23 cellular contexts compared by ENCODE assay signal in genomic region chr4:61994036-61994435, GRCh38.
A peak's percentile ranks its signal among the peaks of the same experiment; 100 is the strongest.
DNase-seq lines count a peak whose midpoint lies in the region; ATAC-seq and TF ChIP-seq lines count a peak whose summit lies in the region.
"Had no signal": no experiment of that assay in that cellular context is flagged by ENCODE, and none has a peak within 500 bp of the region (broad histone marks: within the 10 kb centered on the region; RNA-seq: fewer than 3 reads in every experiment).

No MANE protein-coding gene starts in this region.

- WGBS in aorta, 2 donors: 45 to 65% methylated on average over 6 of the region's 6 CpGs

- H3K27ac ChIP-seq in aorta (ENCODE audit: low read depth in 1 of 2, low read length in 2 of 2) (no peak overlapping the region), gastrocnemius medialis (no peak overlapping the region)
- H3K27ac ChIP-seq: BLaER1 treated with 17β-estradiol and CSF1 and Interleukin-3, amounts not matched to agents 10 nM and 100 nM; foreskin keratinocyte; vagina had no signal

- no peak for ATAC-seq in aorta (ENCODE audit: low FRiP score)
- ATAC-seq in gastrocnemius medialis: no peak
- ATAC-seq: activated naive CD4-positive, alpha-beta T cell treated with anti-CD3 and anti-CD28 coated beads, Interleukin-2, amount 50 U/mL, for 72 hours; foreskin keratinocyte; HepG2; stimulated activated naive B cell treated with anti-CD40 and anti-IgM and Interleukin-4, amounts not matched to agents 10 μg/mL and 1 μg/mL and 100 μg/mL, for 72 hours; T-cell had no signal

- peak; percentile 70 for DNase-seq in A172 (ENCODE audit: low spot score)
- DNase-seq in M059J (ENCODE audit: low read depth): peak; percentile 0
- DNase-seq in astrocyte of the cerebellum (ENCODE audit: low read depth): peak; percentile 49
- DNase-seq in fibroblast of the conjunctiva (ENCODE audit: low read depth): peak; percentile 28
- DNase-seq in NOMO-1 treated with DMSO at 0.1 percent for 48 hours (lab: John Stamatoyannopoulos, UW; ENCODE audit: unreplicated experiment): no peak
- no peak for DNase-seq in aorta
- DNase-seq in activated gamma-delta T cell (lab: John Stamatoyannopoulos, UW): no peak
- no peak for DNase-seq in gastrocnemius medialis
- DNase-seq: ACHN; activated CD4-positive, alpha-beta T cell treated with anti-CD3 and anti-CD28 coated beads, Interleukin-2, amount 10 ng/mL, durations not matched to agents 24 days and 14 days; foreskin keratinocyte; naive B cell; NCI-H146; NCI-H2171; NCI-H526; nucleus accumbens; small intestine; stimulated activated naive B cell treated with anti-CD40 and anti-IgM and Interleukin-4, amounts not matched to agents 10 μg/mL and 1 μg/mL and 100 μg/mL, for 72 hours; T-cell had no signal

- H3K4me3 ChIP-seq in astrocyte of the cerebellum (ENCODE audit: low read depth, low read length) (no peak overlapping the region), aorta (ENCODE audit: low read length in 2 of 2) (no peak overlapping the region), gastrocnemius medialis (no peak overlapping the region)
- H3K4me3 ChIP-seq: BLaER1 treated with 17β-estradiol and CSF1 and Interleukin-3, amounts not matched to agents 10 nM and 100 nM; vagina had no signal

- TF ChIP-seq CTCF in astrocyte of the cerebellum (IDR thresholded peaks at IDR 0.05; ENCODE audit: low read depth, low read length, missing control alignments): no peak
- TF ChIP-seq CTCF in gastrocnemius medialis (IDR thresholded peaks at IDR 0.05 in 4 of 5, conservative IDR thresholded peaks at IDR 0.05 in 1 of 5): no peak

- H3K4me1 ChIP-seq in aorta (ENCODE audit: control insufficient read depth in 1 of 2, insufficient read depth in 2 of 2, low read length in 2 of 2) (no peaks in the 10 kb centered on the region), gastrocnemius medialis (no peaks in the 10 kb centered on the region)
- H3K4me1 ChIP-seq: BLaER1 treated with 17β-estradiol and CSF1 and Interleukin-3, amounts not matched to agents 10 nM and 100 nM; foreskin keratinocyte; vagina had no signal

- H3K27me3 ChIP-seq in aorta (ENCODE audit: control insufficient read depth in 1 of 2, insufficient read depth in 2 of 2, low read length in 1 of 2) (no peaks in the 10 kb centered on the region), gastrocnemius medialis (no peaks in the 10 kb centered on the region)
- H3K27me3 ChIP-seq: BLaER1 treated with 17β-estradiol and CSF1 and Interleukin-3, amounts not matched to agents 10 nM and 100 nM; foreskin keratinocyte; vagina had no signal

- H3K9me3 ChIP-seq in aorta (ENCODE audit: control insufficient read depth, low read length) (no peaks in the 10 kb centered on the region), gastrocnemius medialis (no peaks in the 10 kb centered on the region)
- H3K9me3 ChIP-seq: BLaER1 treated with 17β-estradiol and CSF1 and Interleukin-3, amounts not matched to agents 10 nM and 100 nM; vagina had no signal

- intact Hi-C loops in aorta (cut with DNase I) (no loop called here), gastrocnemius medialis (cut with DNase I; ENCODE audit: low total_unique reads) (no loop called here)

- in situ Hi-C loops in astrocyte of the cerebellum (cut with HindIII; ENCODE audit: low sequenced_read_pairs): no loop called here
- in situ Hi-C loops in gastrocnemius medialis (cut with MboI; ENCODE audit: low sequenced_read_pairs in 4 of 4): no loop called here

- no peak for TF ChIP-seq POLR2A in gastrocnemius medialis (IDR thresholded peaks at IDR 0.05)

- H3K36me3 ChIP-seq in aorta (ENCODE audit: control insufficient read depth in 1 of 2, insufficient read depth in 2 of 2, low read length in 1 of 2) (no peaks in the 10 kb centered on the region), gastrocnemius medialis (no peaks in the 10 kb centered on the region)
- H3K36me3 ChIP-seq: BLaER1 treated with 17β-estradiol and CSF1 and Interleukin-3, amounts not matched to agents 10 nM and 100 nM; vagina had no signal

Comparison
In these comparisons a context has a peak if more than half of its experiments do, and no peak if none do; other contexts are left out.
1. DNase-seq: peak in A172 (single experiment), M059J (single experiment), astrocyte of the cerebellum (single experiment) and fibroblast of the conjunctiva (single experiment); none in NOMO-1 treated with DMSO at 0.1 percent for 48 hours (single experiment), aorta (0 of 2), activated gamma-delta T cell (single experiment) and gastrocnemius medialis (0 of 2).